In genomic region chr6:43628392-43629103, GRCh38 we compare ENCODE assay signal across 8 cellular contexts. TPM values are rescaled to one million over a fixed set of nuclear protein-coding genes. Genes with fewer than 3 reads are reported as not detected.
DNase-seq lines count a peak whose midpoint lies in the region; ATAC-seq and TF ChIP-seq lines count a peak whose summit lies in the region.

No MANE protein-coding gene starts in this region.

- peaks cover 4% of the 10 kb centered on the region for H3K36me3 Mint-ChIP-seq in natural killer cell treated with Interleukin-12 subunit alpha and Interleukin-12 subunit beta and Interleukin-15 and Interleukin-18, amount 100 ng/mL, for 72 hours

- peak overlapping the region; percentile 98 for H3K4me3 Mint-ChIP-seq in natural killer cell treated with Interleukin-12 subunit alpha and Interleukin-12 subunit beta and Interleukin-15 and Interleukin-18, amount 100 ng/mL, for 72 hours

- H3K4me1 ChIP-seq in NT2/D1 (ENCODE audit: insufficient read depth, insufficient read length) (no peaks in the 10 kb centered on the region), thyroid gland (peaks cover 17 to 30% of the 10 kb centered on the region in 2 donors)

- TF ChIP-seq CTCF in thyroid gland (IDR thresholded peaks at IDR 0.05): no peak

- H3K36me3 ChIP-seq in NT2/D1 (ENCODE audit: insufficient read depth, insufficient read length, low read length) (peaks cover 40% of the 10 kb centered on the region), thyroid gland (peaks cover 27 to 32% of the 10 kb centered on the region in 2 donors)

- H3K27me3 ChIP-seq in NT2/D1 (ENCODE audit: insufficient read depth, insufficient read length): no peaks in the 10 kb centered on the region
- H3K27me3 ChIP-seq in thyroid gland: no peaks in the 10 kb centered on the region

- no peaks in the 10 kb centered on the region for H3K27me3 Mint-ChIP-seq in natural killer cell treated with Interleukin-12 subunit alpha and Interleukin-12 subunit beta and Interleukin-15 and Interleukin-18, amount 100 ng/mL, for 72 hours

- H3K9me3 Mint-ChIP-seq in natural killer cell treated with Interleukin-12 subunit alpha and Interleukin-12 subunit beta and Interleukin-15 and Interleukin-18, amount 100 ng/mL, for 72 hours: no peaks in the 10 kb centered on the region

- H3K9ac ChIP-seq in NT2/D1 (ENCODE audit: insufficient read length, low read depth): peak overlapping the region; percentile 89

- peak overlapping the region; percentile 64 for H3K4me3 ChIP-seq in NT2/D1 (ENCODE audit: insufficient read length, low read depth)
- peak overlapping the region; percentile 51 to 92 (median 57) for H3K4me3 ChIP-seq in thyroid gland (replicated peaks in 1 of 3)

- DNase-seq in EL (peak; percentile 73), NT2/D1 (ENCODE audit: low read depth, low spot score) (no peak), activated T-helper 1 cell treated with Interleukin-2 at 50 U/mL for 16 hours (ENCODE audit: low read depth) (peak; percentile 31), fibroblast of peridontal ligament (ENCODE audit: extremely low read depth) (peak; percentile 60), thyroid gland (peak; percentile 66 to 73)
- DNase-seq in natural killer cell treated with Interleukin-12 subunit alpha and Interleukin-12 subunit beta and Interleukin-15 and Interleukin-18, amount 100 ng/mL, for 72 hours (ENCODE audit: low spot score): peak; percentile 65

- H3K27ac ChIP-seq in thyroid gland: peak overlapping the region; percentile 75 to 98 (median 97)

- peak in 1 of 2 donors; percentile 9 for TF ChIP-seq POLR2A in thyroid gland (IDR thresholded peaks at IDR 0.05)

- peak overlapping the region; percentile 79 to 98 for H3K27ac Mint-ChIP-seq in natural killer cell treated with Interleukin-12 subunit alpha and Interleukin-12 subunit beta and Interleukin-15 and Interleukin-18, amount 100 ng/mL, for 72 hours

- intact Hi-C loops in thyroid gland (cut with DNase I): no loop called here

- peaks cover 29 to 42% of the 10 kb centered on the region in 2 donors for H3K4me1 Mint-ChIP-seq in natural killer cell treated with Interleukin-12 subunit alpha and Interleukin-12 subunit beta and Interleukin-15 and Interleukin-18, amount 100 ng/mL, for 72 hours (ENCODE audit: low read depth in 2 of 2)

- ATAC-seq in HG02678 (IDR thresholded peaks at IDR 0.05; ENCODE audit: unreplicated experiment) (peak; percentile 20), GM21526 (IDR thresholded peaks at IDR 0.05; ENCODE audit: low FRiP score, unreplicated experiment) (no peak)
- peak in 1 of 2 donors; percentile 28 for ATAC-seq in natural killer cell treated with Interleukin-12 subunit alpha and Interleukin-12 subunit beta and Interleukin-15 and Interleukin-18, amount 100 ng/mL, for 72 hours

- 2 to 4% methylated on average over 25 of the region's 25 CpGs for WGBS in thyroid gland, 2 donors

- H3K9me3 ChIP-seq in NT2/D1 (ENCODE audit: insufficient read depth, low read length): no peaks in the 10 kb centered on the region
- no peaks in the 10 kb centered on the region for H3K9me3 ChIP-seq in thyroid gland

RNA-seq across cellular contexts. Expression of gene GTPBP2, which starts 0.5 kb away (rescaled TPM):
- 100 to 1,000 TPM in 1 of 2 donors, 10 to 100 TPM in 1; 85.4 to 116 TPM for total RNA-seq in natural killer cell treated with Interleukin-12 subunit alpha and Interleukin-12 subunit beta and Interleukin-15 and Interleukin-18, amount 100 ng/mL, for 72 hours
- 10 to 100 TPM; 50.2 to 65.8 (median 58.1) TPM for total RNA-seq in thyroid gland

RNA-seq across cellular contexts. Expression of gene MAD2L1BP, which starts 7.1 kb away (rescaled TPM):
- 10 to 100 TPM; 37.1 to 39.7 TPM for total RNA-seq in natural killer cell treated with Interleukin-12 subunit alpha and Interleukin-12 subunit beta and Interleukin-15 and Interleukin-18, amount 100 ng/mL, for 72 hours
- 10 to 100 TPM; 15.9 to 54.8 (median 20.4) TPM for total RNA-seq in thyroid gland

RNA-seq across cellular contexts. Expression of gene RSPH9, which starts 16.3 kb away (rescaled TPM):
- total RNA-seq in natural killer cell treated with Interleukin-12 subunit alpha and Interleukin-12 subunit beta and Interleukin-15 and Interleukin-18, amount 100 ng/mL, for 72 hours: not detected
- under 1 TPM in 1 of 4 donors, not detected in 3; 0.13 TPM for total RNA-seq in thyroid gland

RNA-seq across cellular contexts. Expression of gene POLH, which starts 52.6 kb away (rescaled TPM):
- total RNA-seq in natural killer cell treated with Interleukin-12 subunit alpha and Interleukin-12 subunit beta and Interleukin-15 and Interleukin-18, amount 100 ng/mL, for 72 hours: 10 to 100 TPM; 25.6 to 53.4 TPM
- total RNA-seq in thyroid gland: 10 to 100 TPM; 14.8 to 19.5 (median 15.2) TPM

RNA-seq across cellular contexts. Expression of gene XPO5, which starts 52.7 kb away (rescaled TPM):
- 100 to 1,000 TPM in 1 of 2 donors, 10 to 100 TPM in 1; 80.0 to 178 TPM for total RNA-seq in natural killer cell treated with Interleukin-12 subunit alpha and Interleukin-12 subunit beta and Interleukin-15 and Interleukin-18, amount 100 ng/mL, for 72 hours
- total RNA-seq in thyroid gland: 10 to 100 TPM; 22.2 to 58.6 (median 32.9) TPM
